Comparison of ENCODE assay signal across 10 cellular contexts in genomic region chr19:55172741-55173140, GRCh38. TPM values are rescaled to one million over a fixed set of nuclear protein-coding genes. Genes with fewer than 3 reads are reported as not detected.
A peak's percentile ranks its signal among the peaks of the same experiment; 100 is the strongest.
DNase-seq lines count a peak whose midpoint lies in the region; ATAC-seq, FAIRE-seq and TF ChIP-seq lines count a peak whose summit lies in the region.
"Had no signal": no experiment of that assay in that cellular context is flagged by ENCODE, and none has a peak within 500 bp of the region (broad histone marks: within the 10 kb centered on the region; RNA-seq: fewer than 3 reads in every experiment).

No MANE protein-coding gene starts in this region.

- H3K4me1 ChIP-seq in A549 (peaks cover 11% of the 10 kb centered on the region), iPS-18a (ENCODE audit: control insufficient read depth, low read depth, low read length) (peaks cover 12% of the 10 kb centered on the region), left lung (peaks cover 6 to 10% of the 10 kb centered on the region in 2 donors)

- H3K4me2 ChIP-seq in A549 = peak overlapping the region; percentile 82

- H3K27ac ChIP-seq in A549 (peak overlapping the region; percentile 74 to 93; a peak in 5 of 6 replicates), iPS-18a (ENCODE audit: low read length) (no peak overlapping the region), left lung (no peak overlapping the region)

- H3K27me3 ChIP-seq in iPS-18a (ENCODE audit: control insufficient read depth, insufficient read depth, low read length) (peaks cover 86% of the 10 kb centered on the region), left lung (peaks cover 66 to 100% of the 10 kb centered on the region in 2 donors)

- TF ChIP-seq CTCF in A549 (IDR thresholded peaks at IDR 0.05) (no peak), left lung (IDR thresholded peaks at IDR 0.05) (no peak)

- no peaks in the 10 kb centered on the region for H3K9me3 Mint-ChIP-seq in activated naive CD8-positive, alpha-beta T cell (ENCODE audit: low read depth)

- TF ChIP-seq POLR2A in A549 (IDR thresholded peaks at IDR 0.05; ENCODE audit: low read length) (no peak), H54 (IDR thresholded peaks at IDR 0.05; ENCODE audit: low read depth, low read length) (peak; percentile 33; the same call in 1 of the 2 replicates)

- 46% methylated on average over 12 of the region's 12 CpGs for WGBS in A549 (ENCODE audit: missing lambda C conversion rate)

- H3K36me3 ChIP-seq in iPS-18a (ENCODE audit: control insufficient read depth, low read depth, low read length) = no peaks in the 10 kb centered on the region
- H3K36me3 ChIP-seq in left lung = no peaks in the 10 kb centered on the region

- CTCF ChIA-PET in A549 (lab: Yijun Ruan, JAX) = interaction anchor here (0.9 to 4.0 kb wide), 6 partner anchors 13 to 222 kb away, joined by 3 to 40 read pairs (median 3); no protein-coding TSS in a partner anchor

- H3K27me3 Mint-ChIP-seq in activated naive CD8-positive, alpha-beta T cell = peaks cover 49% of the 10 kb centered on the region

- no peaks in the 10 kb centered on the region for H3K36me3 Mint-ChIP-seq in activated naive CD8-positive, alpha-beta T cell

- intact Hi-C loops in left lung (cut with DNase I) = no loop called here

- TF ChIP-seq RAD21 in A549 (conservative IDR thresholded peaks at IDR 0.05 in 1 of 2, IDR thresholded peaks at IDR 0.05 in 1 of 2) = no peak

- peaks cover 16% of the 10 kb centered on the region for H3K4me1 Mint-ChIP-seq in activated naive CD8-positive, alpha-beta T cell (ENCODE audit: low read depth)

- H3K9me3 ChIP-seq in A549 = no peaks in the 10 kb centered on the region
- H3K9me3 ChIP-seq in iPS-18a (ENCODE audit: control insufficient read depth, low read depth, low read length) = no peaks in the 10 kb centered on the region
- no peaks in the 10 kb centered on the region for H3K9me3 ChIP-seq in left lung

- H3K9ac ChIP-seq in iPS-18a (ENCODE audit: low read length) = no peak overlapping the region

- H3K4me3 ChIP-seq in A549 = peak overlapping the region; percentile 54
- peak overlapping the region; percentile 72 for H3K4me3 ChIP-seq in iPS-18a (ENCODE audit: low read length)
- H3K4me3 ChIP-seq in left lung = no peak overlapping the region

- no peak for TF ChIP-seq EP300 in A549 (IDR thresholded peaks at IDR 0.05)

- no peak overlapping the region for H3K27ac Mint-ChIP-seq in activated naive CD8-positive, alpha-beta T cell

- H3K4me3 Mint-ChIP-seq in activated naive CD8-positive, alpha-beta T cell = peak overlapping the region; percentile 69

- POLR2A ChIA-PET in A549 (lab: Yijun Ruan, JAX) = no interaction called here

- DNase-seq in A549 (ENCODE audit: low read depth in 1 of 2, low spot score in 1 of 2) = peak in 1 of 2 experiments; percentile 46
- peak; percentile 93 for DNase-seq in H54 (ENCODE audit: insufficient read length, low spot score)
- DNase-seq in activated effector memory CD4-positive, alpha-beta T cell treated with Interleukin-2 at 50 U/mL for 16 hours = no peak
- DNase-seq in left lung = no peak
- DNase-seq: DND-41; stimulated activated CD8-positive, alpha-beta memory T cell treated with anti-CD3 and anti-CD28 coated beads, Interleukin-4, amount 100 ng/mL, for 48 hours had no signal

- peak in 1 of 2 experiments; percentile 3; a peak in 2 of 6 replicates for ATAC-seq in A549
- ATAC-seq in HG03342 (IDR thresholded peaks at IDR 0.05; ENCODE audit: unreplicated experiment) = no peak
- no peak for ATAC-seq in GM18868 (IDR thresholded peaks at IDR 0.05; ENCODE audit: unreplicated experiment)
- no peak for ATAC-seq in left lung

- no peak for FAIRE-seq in A549 (lab: Jason Lieb, UNC)
- FAIRE-seq in H54 (lab: Jason Lieb, UNC) = no peak

TF ChIP-seq in A549, 52 proteins besides CTCF, POLR2A, EP300 and RAD21:
- no peak for TF ChIP-seq HDAC2 (IDR thresholded peaks at IDR 0.05)
- TF ChIP-seq RNF2 (IDR thresholded peaks at IDR 0.05; ENCODE audit: borderline replicate concordance, low read depth) = no peak
- no peak for TF ChIP-seq RFX5 (IDR thresholded peaks at IDR 0.05)
- TF ChIP-seq FOSL2 (IDR thresholded peaks at IDR 0.05) = no peak
- peak; percentile 60 for TF ChIP-seq FOSL2 (CRISPR knock-in tag; IDR thresholded peaks at IDR 0.05)
- TF ChIP-seq EHMT2 (IDR thresholded peaks at IDR 0.05; ENCODE audit: low read depth) = no peak
- TF ChIP-seq KDM1A (IDR thresholded peaks at IDR 0.05; ENCODE audit: low read depth) = no peak

RNA-seq across cellular contexts. Expression of gene DNAAF3, which starts 6.3 kb away (rescaled TPM):
- 3.1 and 4.0 TPM in 2 replicates for polyA plus RNA-seq in A549 (2011; rRNA removed)
- polyA plus RNA-seq in A549 (2012; cell fraction: cytosol; rRNA removed) = 4.2 and 4.7 TPM in 2 replicates
- 21.3 and 24.1 TPM in 2 replicates for polyA plus RNA-seq in A549 (2012; cell fraction: nucleus; rRNA removed)
- 3.7 to 5.4 TPM (median 5.3 TPM) in 3 replicates for polyA plus RNA-seq in A549 (2017; fragmentation: RNase III; extraction: RNeasy Plus Mini Kit Qiagen cat#74134 plus additional on column Dnase treatment)
- polyA minus RNA-seq in A549 (2011; rRNA and poly(A)+ RNA removed) = 2.8 and 3.4 TPM in 2 replicates
- total RNA-seq in left lung = 10 to 100 TPM in 1 of 2 donors, under 1 TPM in 1; 0.76 to 11.0 TPM

RNA-seq across cellular contexts. Expression of gene SYT5, which starts 7.3 kb away (rescaled TPM):
- polyA plus RNA-seq in A549 (2011; rRNA removed) (0.23 and 0.69 TPM in 2 replicates), A549 (2017; fragmentation: RNase III; extraction: RNeasy Plus Mini Kit Qiagen cat#74134 plus additional on column Dnase treatment) (0.43 to 0.65 TPM (median 0.63 TPM) in 3 replicates)
- 0.14 and 0.22 TPM in 2 replicates for polyA plus RNA-seq in A549 (2012; cell fraction: cytosol; rRNA removed)
- 1.1 and 1.8 TPM in 2 replicates for polyA plus RNA-seq in A549 (2012; cell fraction: nucleus; rRNA removed)
- 0.08 and 0.44 TPM in 2 replicates for polyA minus RNA-seq in A549 (2011; rRNA and poly(A)+ RNA removed)
- not detected for total RNA-seq in left lung

RNA-seq across cellular contexts. Expression of gene TNNI3, which starts 15.2 kb away (rescaled TPM):
- polyA plus RNA-seq in A549 (2011; rRNA removed) (4.0 and 7.8 TPM in 2 replicates), A549 (2017; fragmentation: RNase III; extraction: RNeasy Plus Mini Kit Qiagen cat#74134 plus additional on column Dnase treatment) (6.2 to 7.2 TPM (median 6.5 TPM) in 3 replicates)
- polyA plus RNA-seq in A549 (2012; cell fraction: cytosol; rRNA removed) = 9.2 and 10.6 TPM in 2 replicates
- 6.0 and 6.9 TPM in 2 replicates for polyA plus RNA-seq in A549 (2012; cell fraction: nucleus; rRNA removed)
- 0.63 and 1.4 TPM in 2 replicates for polyA minus RNA-seq in A549 (2011; rRNA and poly(A)+ RNA removed)
- 1 to 10 TPM; 1.2 to 1.6 TPM for total RNA-seq in left lung

RNA-seq across cellular contexts. Expression of gene TNNT1, which starts 23.7 kb away (rescaled TPM):
- polyA plus RNA-seq in A549 (2011; rRNA removed) (73.0 and 140 TPM in 2 replicates), A549 (2017; fragmentation: RNase III; extraction: RNeasy Plus Mini Kit Qiagen cat#74134 plus additional on column Dnase treatment) (118 to 155 TPM (median 155 TPM) in 3 replicates)
- 109 and 136 TPM in 2 replicates for polyA plus RNA-seq in A549 (2012; cell fraction: cytosol; rRNA removed)
- 47.2 and 53.6 TPM in 2 replicates for polyA plus RNA-seq in A549 (2012; cell fraction: nucleus; rRNA removed)
- polyA minus RNA-seq in A549 (2011; rRNA and poly(A)+ RNA removed) = 18.7 and 22.6 TPM in 2 replicates
- total RNA-seq in left lung = 1 to 10 TPM in 1 of 2 donors, not detected in 1; 1.6 TPM

RNA-seq across cellular contexts. Expression of gene PTPRH, which starts 36.6 kb away (rescaled TPM):
- 4.2 and 5.4 TPM in 2 replicates for polyA plus RNA-seq in A549 (2011; rRNA removed)
- polyA plus RNA-seq in A549 (2012; cell fraction: cytosol; rRNA removed) = 2.0 and 2.1 TPM in 2 replicates
- 2.8 and 3.6 TPM in 2 replicates for polyA plus RNA-seq in A549 (2012; cell fraction: nucleus; rRNA removed)
- polyA plus RNA-seq in A549 (2017; fragmentation: RNase III; extraction: RNeasy Plus Mini Kit Qiagen cat#74134 plus additional on column Dnase treatment) = 1.5 to 1.8 TPM (median 1.6 TPM) in 3 replicates
- 12.6 and 17.7 TPM in 2 replicates for polyA minus RNA-seq in A549 (2011; rRNA and poly(A)+ RNA removed)
- under 1 TPM; 0.20 to 0.63 TPM for total RNA-seq in left lung

Comparison
In these comparisons a context has a peak if more than half of its experiments do, and no peak if none do; other contexts are left out.
1. H3K27ac ChIP-seq: peak in A549 (2 of 2); none in iPS-18a (single experiment) and left lung (0 of 2).
2. H3K4me3 ChIP-seq: peak in A549 (single experiment) and iPS-18a (single experiment); none in left lung (0 of 2).